8 cellular contexts compared by ENCODE assay signal in the genomic region with DNA sequence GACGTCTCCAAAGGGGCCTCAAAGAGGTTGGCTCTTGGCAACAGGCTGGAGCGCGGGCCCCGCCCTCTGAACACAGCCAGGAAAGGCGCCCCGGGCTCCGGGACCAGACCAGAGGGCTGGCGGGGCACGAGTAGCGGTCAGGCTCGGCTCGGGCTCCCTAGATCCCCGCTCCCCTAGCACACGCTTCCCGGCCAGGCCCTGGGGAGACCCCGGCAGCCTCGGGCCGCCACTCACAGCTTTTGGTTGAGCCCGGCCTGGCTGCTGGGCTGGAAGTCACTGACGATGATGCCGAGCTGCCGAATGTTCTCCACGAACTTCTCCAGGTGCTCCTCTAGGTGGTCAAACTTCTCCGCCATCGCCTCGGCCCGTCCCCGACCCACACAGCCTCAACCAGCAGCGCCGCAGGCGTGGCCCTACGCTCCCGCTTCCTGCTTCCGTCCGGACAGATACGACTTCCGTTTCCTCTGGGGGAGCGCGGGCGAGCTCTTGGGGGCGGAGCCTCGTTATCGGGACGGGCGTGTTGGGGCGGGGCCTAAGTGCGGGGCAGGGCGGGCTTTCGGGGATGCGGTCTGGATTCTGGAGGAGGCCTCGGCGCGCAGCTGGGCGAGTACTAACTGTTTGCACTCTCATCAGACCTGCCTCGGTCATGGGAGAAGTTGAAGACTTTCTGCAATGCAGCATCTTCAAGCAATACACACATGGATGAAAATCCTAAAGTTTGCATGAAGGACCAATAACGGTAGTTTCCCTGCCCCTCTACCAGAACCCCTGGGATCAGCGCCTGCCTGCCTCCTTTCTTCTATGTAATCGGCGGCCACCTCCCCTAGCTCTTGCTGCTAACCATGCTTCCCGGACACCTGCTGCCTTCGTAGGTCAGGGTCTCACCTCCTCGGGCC. TPM values are rescaled to one million over a fixed set of nuclear protein-coding genes. Genes with fewer than 3 reads are reported as not detected.
DNase-seq lines count a peak whose midpoint lies in the region; ATAC-seq and TF ChIP-seq lines count a peak whose summit lies in the region.

Gene MED10 (minus strand): TSS at position 420 of the 896 bp plus-strand sequence. CDS start 64 bp downstream, at position 356.

- peak within 1 kb of the TSS; percentile 99 for H3K4me3 ChIP-seq in BJ (ENCODE audit: low read depth, low read length)

- H3K27me3 ChIP-seq in BJ (ENCODE audit: control insufficient read depth, insufficient read depth, low read length): no peaks in the 10 kb centered on the region

- DNase-seq in BJ (ENCODE audit: low read depth) (peak; percentile 48), NCI-H526 treated with DMSO at 0.1 percent for 48 hours (lab: John Stamatoyannopoulos, UW) (peak; percentile 84), dedifferentiated amniotic fluid mesenchymal stem cell (ENCODE audit: extremely low spot score) (peak; percentile 91), left lobe of liver (ENCODE audit: low spot score) (peak; percentile 94)
- DNase-seq in activated CD4-positive, alpha-beta T cell treated with anti-CD3 and anti-CD28 coated beads, Interleukin-2, amount 10 ng/mL, durations not matched to agents 24 days and 14 days: peak; percentile 98
- DNase-seq in stimulated activated CD4-positive, alpha-beta T cell treated with anti-CD3 and anti-CD28 coated beads, Interleukin-2, amount 100 ng/mL, for 4 hours (ENCODE audit: low read depth): peak; percentile 94

- H3K4me1 Mint-ChIP-seq in activated CD4-positive, alpha-beta T cell treated with anti-CD3 and anti-CD28 coated beads, Interleukin-2, amount 10 ng/mL, durations not matched to agents 24 days and 14 days: peaks cover 43% of the 10 kb centered on the region

- H3K36me3 Mint-ChIP-seq in activated CD4-positive, alpha-beta T cell treated with anti-CD3 and anti-CD28 coated beads, Interleukin-2, amount 10 ng/mL, durations not matched to agents 24 days and 14 days (ENCODE audit: low read depth): peaks cover 46% of the 10 kb centered on the region

- CTCF ChIA-PET in BJ (lab: Yijun Ruan, JAX): no interaction called here

- peak within 1 kb of the TSS; percentile 98 for H3K27ac Mint-ChIP-seq in activated CD4-positive, alpha-beta T cell treated with anti-CD3 and anti-CD28 coated beads, Interleukin-2, amount 10 ng/mL, durations not matched to agents 24 days and 14 days

- POLR2A ChIA-PET in BJ (lab: Charles Lee): interaction anchor here (0.6 kb wide), 1 partner anchor 13 kb away, joined by 3 read pairs; no protein-coding TSS in a partner anchor

- intact Hi-C loops in activated CD4-positive, alpha-beta T cell treated with anti-CD3 and anti-CD28 coated beads, Interleukin-2, amount 10 ng/mL, durations not matched to agents 24 days and 14 days (cut with micrococcal nuclease): loop anchor here (1.0 to 10.0 kb wide), 6 partner anchors 117 to 1496 kb away; partner anchors contain the start of genes ICE1, NSUN2, SRD5A1 and TENT4A

- TF ChIP-seq CTCF in BJ (IDR thresholded peaks at IDR 0.05; ENCODE audit: insufficient read depth, low read depth, low read length): no peak

- ATAC-seq in GM19324 (IDR thresholded peaks at IDR 0.05; ENCODE audit: low FRiP score, unreplicated experiment) (peak; percentile 99), HG03469 (IDR thresholded peaks at IDR 0.05; ENCODE audit: unreplicated experiment) (peak; percentile 97), left lobe of liver (peak; percentile 100)

- peaks cover 12% of the 10 kb centered on the region for H3K36me3 ChIP-seq in BJ (ENCODE audit: control insufficient read depth, insufficient read depth, low read length)

- no peaks in the 10 kb centered on the region for H3K9me3 Mint-ChIP-seq in activated CD4-positive, alpha-beta T cell treated with anti-CD3 and anti-CD28 coated beads, Interleukin-2, amount 10 ng/mL, durations not matched to agents 24 days and 14 days

- H3K27me3 Mint-ChIP-seq in activated CD4-positive, alpha-beta T cell treated with anti-CD3 and anti-CD28 coated beads, Interleukin-2, amount 10 ng/mL, durations not matched to agents 24 days and 14 days: peaks cover 6% of the 10 kb centered on the region

- H3K4me3 Mint-ChIP-seq in activated CD4-positive, alpha-beta T cell treated with anti-CD3 and anti-CD28 coated beads, Interleukin-2, amount 10 ng/mL, durations not matched to agents 24 days and 14 days: peak within 1 kb of the TSS; percentile 100

RNA-seq across cellular contexts. Expression of gene MED10, which starts in this region (rescaled TPM):
- polyA plus RNA-seq in BJ (2011; rRNA removed): 35.3 and 36.6 TPM in 2 replicates
- 6.3 and 9.8 TPM in 2 replicates for polyA minus RNA-seq in BJ (2011; rRNA and poly(A)+ RNA removed)
- total RNA-seq in activated CD4-positive, alpha-beta T cell treated with anti-CD3 and anti-CD28 coated beads, Interleukin-2, amount 10 ng/mL, durations not matched to agents 24 days and 14 days: 58.0 and 63.8 TPM in 2 replicates
- 9.5 TPM for total RNA-seq in left lobe of liver

Comparison
In these comparisons a context has a peak if more than half of its experiments do, and no peak if none do; other contexts are left out.
1. Peak in every context shown above with its lines: DNase-seq, ATAC-seq and H3K4me3 ChIP-seq.
2. DNase-seq: peak in every context shown above with its lines; median percentile 98 in activated CD4-positive, alpha-beta T cell treated with anti-CD3 and anti-CD28 coated beads, Interleukin-2, amount 10 ng/mL, durations not matched to agents 24 days and 14 days; 94 in left lobe of liver; 94 in stimulated activated CD4-positive, alpha-beta T cell treated with anti-CD3 and anti-CD28 coated beads, Interleukin-2, amount 100 ng/mL, for 4 hours; 91 in dedifferentiated amniotic fluid mesenchymal stem cell; 84 in NCI-H526 treated with DMSO at 0.1 percent for 48 hours; 48 in BJ.